Comparison of ENCODE assay signal across 21 cellular contexts in genomic region chr7:12820777-12821176, GRCh38.
DNase-seq lines count a peak whose midpoint lies in the region; ATAC-seq and TF ChIP-seq lines count a peak whose summit lies in the region.
"Had no signal": no experiment of that assay in that cellular context is flagged by ENCODE, and none has a peak within 500 bp of the region (broad histone marks: within the 10 kb centered on the region; RNA-seq: fewer than 3 reads in every experiment).

No MANE protein-coding gene starts in this region.

- H3K4me1 ChIP-seq in Caco-2 (no peaks in the 10 kb centered on the region; the same call in 1 of the 2 replicates), HAP-1 (no peaks in the 10 kb centered on the region; the same call in 1 of the 2 replicates), mesendoderm (ENCODE audit: control insufficient read depth, low read depth, low read length) (no peaks in the 10 kb centered on the region), BE2C (no peaks in the 10 kb centered on the region)
- H3K4me1 ChIP-seq: A549, BLaER1 had no signal

- no peaks in the 10 kb centered on the region for H3K79me2 ChIP-seq in mesendoderm (ENCODE audit: control insufficient read depth, insufficient read depth, low read length)

- TF ChIP-seq CTCF in Caco-2 (IDR thresholded peaks at IDR 0.05; ENCODE audit: insufficient read depth in 1 of 2, low read depth in 1 of 2, low read length in 1 of 2, severe bottlenecking in 1 of 2, unreplicated experiment in 1 of 2) (no peak), WTC11 (IDR thresholded peaks at IDR 0.05) (no peak), BE2C (IDR thresholded peaks at IDR 0.05; ENCODE audit: low read depth, low read length) (no peak)

- intact Hi-C loops in Caco-2 (cut with micrococcal nuclease; ENCODE audit: unreplicated experiment) = loop anchor here (2.0 to 5.0 kb wide), 3 partner anchors 20 to 297 kb away; partner anchors contain the start of gene ARL4A

- no peaks in the 10 kb centered on the region for H3K79me1 ChIP-seq in mesendoderm (ENCODE audit: low read length)

- BruUV-seq in Caco-2 (replicated peaks; lab: Mats Ljungman, UMichigan) = no TSS peak

- H3K27me3 ChIP-seq in Caco-2 (replicated peaks; ENCODE audit: control insufficient read depth, insufficient read depth, low read length) = no peaks in the 10 kb centered on the region
- no peaks in the 10 kb centered on the region for H3K27me3 ChIP-seq in HAP-1 (ENCODE audit: low read depth)
- H3K27me3 ChIP-seq in mesendoderm (ENCODE audit: insufficient read depth, low read length, poor library complexity) = no peaks in the 10 kb centered on the region
- no peaks in the 10 kb centered on the region for H3K27me3 ChIP-seq in BE2C
- H3K27me3 ChIP-seq: BLaER1 had no signal

- no peak overlapping the region for H3K18ac ChIP-seq in mesendoderm (ENCODE audit: low read length)

- no peak overlapping the region for H4K5ac ChIP-seq in mesendoderm (ENCODE audit: low read length)

- H3K9ac ChIP-seq in mesendoderm (ENCODE audit: low read length) = no peak overlapping the region
- H3K9ac ChIP-seq: BLaER1, KMS-11 had no signal

- no peak overlapping the region for H2BK15ac ChIP-seq in mesendoderm (replicated peaks; ENCODE audit: low read depth)

- no peak overlapping the region for H3K56ac ChIP-seq in mesendoderm (ENCODE audit: low read length)

- no CpG with 5 or more reads among the region's 3 CpGs for WGBS in mesendoderm (ENCODE audit: extremely low coverage, insufficient coverage, low lambda C conversion rate)

- DNase-seq in Caco-2 = peak in 1 of 2 experiments; percentile 16
- peak; percentile 18 to 42 for DNase-seq in HAP-1 (ENCODE audit: low spot score in 2 of 2)
- no peak for DNase-seq in WTC11 (ENCODE audit: low spot score)
- DNase-seq in mesendoderm = peak; percentile 50
- no peak for DNase-seq in DMS153 (lab: John Stamatoyannopoulos, UW)
- no peak for DNase-seq in BE2C
- no peak for DNase-seq in OCI-M1 (lab: John Stamatoyannopoulos, UW)
- DNase-seq: AML-193; Calu3; CD4-positive, alpha-beta memory T cell; DMS53; DND-41; EL; HFFc6 had no signal

- H3K4me3 ChIP-seq in Caco-2 (ENCODE audit: low read depth, low read length) (no peak overlapping the region), HAP-1 (no peak overlapping the region), mesendoderm (ENCODE audit: low read length) (no peak overlapping the region), BE2C (ENCODE audit: low read depth, low read length) (no peak overlapping the region)
- H3K4me3 ChIP-seq: A549, BLaER1 had no signal

- H3K4me3 Mint-ChIP-seq in Caco-2 (ENCODE audit: unreplicated experiment) = no peak overlapping the region
- H3K4me3 Mint-ChIP-seq in WTC11 = 0 out of 2 replicates have a peak overlapping the region, but pooled peaks have one; percentile 0
- H3K4me3 Mint-ChIP-seq: CD14-positive monocyte; CD4-positive, alpha-beta memory T cell; HFFc6 had no signal

- peak; percentile 85 for ATAC-seq in WTC11
- ATAC-seq in GM21381 (IDR thresholded peaks at IDR 0.05; ENCODE audit: unreplicated experiment) = no peak
- ATAC-seq: A549, HCT116 had no signal

- no peak overlapping the region for H3K4me2 ChIP-seq in mesendoderm (ENCODE audit: low read length)
- H3K4me2 ChIP-seq: A549, BLaER1, KMS-11 had no signal

- no peaks in the 10 kb centered on the region for H3K9me3 ChIP-seq in Caco-2
- H3K9me3 ChIP-seq in HAP-1 = no peaks in the 10 kb centered on the region
- H3K9me3 ChIP-seq in BE2C = no peaks in the 10 kb centered on the region
- H3K9me3 ChIP-seq: A549, BLaER1 had no signal

- no peak overlapping the region for H3K4ac ChIP-seq in mesendoderm (ENCODE audit: low read depth, low read length)

- H3K36me3 Mint-ChIP-seq in Caco-2 (ENCODE audit: insufficient read depth, unreplicated experiment) = no peaks in the 10 kb centered on the region
- H3K36me3 Mint-ChIP-seq in WTC11 = peaks cover 13% of the 10 kb centered on the region; the same call in 1 of the 2 replicates
- H3K36me3 Mint-ChIP-seq: CD14-positive monocyte; CD4-positive, alpha-beta memory T cell had no signal

- no peak overlapping the region for H4K8ac ChIP-seq in mesendoderm (ENCODE audit: low read depth, low read length)

- peak overlapping the region; percentile 81 for H3K27ac Mint-ChIP-seq in Caco-2 (ENCODE audit: unreplicated experiment)
- peak overlapping the region; percentile 79 for H3K27ac Mint-ChIP-seq in WTC11
- H3K27ac Mint-ChIP-seq: CD14-positive monocyte; CD4-positive, alpha-beta memory T cell; HFFc6 had no signal

- H3K27ac ChIP-seq in mesendoderm (ENCODE audit: low read depth, low read length) = no peak overlapping the region
- H3K27ac ChIP-seq: 22Rv1, A549, BLaER1, KMS-11 had no signal

- H3K4me1 Mint-ChIP-seq in Caco-2 (ENCODE audit: low read depth, unreplicated experiment) (peaks cover 16% of the 10 kb centered on the region), WTC11 (peaks cover 41% of the 10 kb centered on the region)
- H3K4me1 Mint-ChIP-seq: CD14-positive monocyte; CD4-positive, alpha-beta memory T cell had no signal

- H3K36me3 ChIP-seq in Caco-2 (ENCODE audit: control insufficient read depth, insufficient read depth, low read length) (no peaks in the 10 kb centered on the region), HAP-1 (replicated peaks) (no peaks in the 10 kb centered on the region), mesendoderm (ENCODE audit: control insufficient read depth, insufficient read depth, low read length) (no peaks in the 10 kb centered on the region), BE2C (no peaks in the 10 kb centered on the region)
- H3K36me3 ChIP-seq: BLaER1 had no signal

- no peak overlapping the region for H2AK5ac ChIP-seq in mesendoderm (ENCODE audit: low read length)

- no peak overlapping the region for H3K23ac ChIP-seq in mesendoderm (ENCODE audit: low read length)

- H2BK120ac ChIP-seq in mesendoderm (ENCODE audit: low read depth, low read length) = no peak overlapping the region

- no peaks in the 10 kb centered on the region for H3K27me3 Mint-ChIP-seq in Caco-2 (ENCODE audit: insufficient read depth, unreplicated experiment)
- H3K27me3 Mint-ChIP-seq in WTC11 (ENCODE audit: low read depth) = no peaks in the 10 kb centered on the region

- in situ Hi-C loops in HAP-1 (cut with MboI; ENCODE audit: low sequenced_read_pairs) = no loop called here

- CTCF ChIA-PET in Caco-2 (lab: Charles Lee) (no interaction called here), WTC11 (lab: Charles Lee) (no interaction called here)

- H2BK5ac ChIP-seq in mesendoderm (ENCODE audit: low read length) = no peak overlapping the region

- H3K9me3 Mint-ChIP-seq in Caco-2 (ENCODE audit: unreplicated experiment) (peaks cover 13% of the 10 kb centered on the region), WTC11 (peaks cover 26% of the 10 kb centered on the region)
- H3K9me3 Mint-ChIP-seq: HFFc6 had no signal

- POLR2A ChIA-PET in Caco-2 (lab: Charles Lee) (no interaction called here), WTC11 (lab: Charles Lee) (no interaction called here)

TF ChIP-seq in WTC11, 78 proteins besides CTCF, POLR2A, EP300 and RAD21:
- peak; percentile 77 for TF ChIP-seq PRDM15 (CRISPR knock-in tag; IDR thresholded peaks at IDR 0.05)
- no peak for TF ChIP-seq ZNF425 (CRISPR knock-in tag; conservative IDR thresholded peaks at IDR 0.05)
TF ChIP-seq in WTC11: peak in this region for 1.

Comparison
In these comparisons a context has a peak if more than half of its experiments do, and no peak if none do; other contexts are left out.
1. DNase-seq: peak in HAP-1 (2 of 2) and mesendoderm (single experiment); none in WTC11 (single experiment), DMS153 (single experiment), BE2C (single experiment) and OCI-M1 (single experiment).